8 cellular contexts compared by ENCODE assay signal in the genomic region with DNA sequence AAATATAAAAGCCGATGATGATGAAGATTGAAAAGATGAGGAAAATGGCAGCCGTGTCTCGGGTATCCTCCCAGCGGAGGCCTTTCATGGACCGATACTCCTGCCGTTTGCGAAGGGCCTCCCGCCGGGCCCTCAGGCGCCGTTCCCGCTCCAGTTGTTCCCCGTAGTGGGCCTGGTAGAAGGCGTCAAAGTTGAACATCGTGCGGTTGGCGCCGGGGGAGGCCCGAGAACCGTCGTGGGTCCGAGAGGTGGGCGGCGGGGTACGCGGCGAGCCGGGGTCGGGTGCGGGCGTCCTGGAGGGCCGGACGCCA. TPM values are rescaled to one million over a fixed set of nuclear protein-coding genes. Genes with fewer than 3 reads are reported as not detected.
DNase-seq lines count a peak whose midpoint lies in the region; ATAC-seq, FAIRE-seq and TF ChIP-seq lines count a peak whose summit lies in the region.

No MANE protein-coding gene starts in this region.

- DNase-seq in Calu3: no peak
- DNase-seq in bronchial epithelial cell (ENCODE audit: low read depth): no peak
- peak in 1 of 3 donors; percentile 44 for DNase-seq in mucosa of descending colon
- DNase-seq in NCI-H1092 treated with DMSO at 0.1 percent for 48 hours (lab: John Stamatoyannopoulos, UW): no peak
- no peak for DNase-seq in NCI-H187 (lab: John Stamatoyannopoulos, UW)
- DNase-seq in foreskin melanocyte: no peak

- FAIRE-seq in bronchial epithelial cell (lab: Jason Lieb, UNC): no peak

- peak overlapping the region; percentile 97 for H3K4me3 ChIP-seq in bronchial epithelial cell (ENCODE audit: low read depth, low read length)
- H3K4me3 ChIP-seq in mucosa of descending colon: peak overlapping the region; percentile 82

- H3K9me3 Mint-ChIP-seq in Calu3 (ENCODE audit: low read depth, unreplicated experiment): no peaks in the 10 kb centered on the region

- H3K27ac Mint-ChIP-seq in Calu3 (ENCODE audit: unreplicated experiment): peak overlapping the region; percentile 90

- peak; percentile 8 for ATAC-seq in HG03457 (IDR thresholded peaks at IDR 0.05; ENCODE audit: unreplicated experiment)
- ATAC-seq in mucosa of descending colon: peak; percentile 6
- no peak for ATAC-seq in HG03520 (IDR thresholded peaks at IDR 0.05; ENCODE audit: unreplicated experiment)

- H3K36me3 ChIP-seq in bronchial epithelial cell (ENCODE audit: control insufficient read depth, insufficient read depth, low read length) (peaks cover 11% of the 10 kb centered on the region), mucosa of descending colon (ENCODE audit: low read depth) (no peaks in the 10 kb centered on the region)

- no peak for TF ChIP-seq CTCF in Calu3 (IDR thresholded peaks at IDR 0.05; ENCODE audit: unreplicated experiment)
- no peak for TF ChIP-seq CTCF in bronchial epithelial cell (IDR thresholded peaks at IDR 0.05; ENCODE audit: insufficient read depth, low read length, severe bottlenecking)
- no peak for TF ChIP-seq CTCF in mucosa of descending colon (IDR thresholded peaks at IDR 0.05)

- no TSS peak for BruUV-seq in Calu3 (replicated peaks; lab: Mats Ljungman, UMichigan)

- no peaks in the 10 kb centered on the region for H3K27me3 Mint-ChIP-seq in Calu3 (ENCODE audit: unreplicated experiment)

- peak overlapping the region; percentile 94 for H3K4me3 Mint-ChIP-seq in Calu3 (ENCODE audit: low read depth, unreplicated experiment)

- peaks cover 34% of the 10 kb centered on the region for H3K36me3 Mint-ChIP-seq in Calu3 (ENCODE audit: insufficient read depth, unreplicated experiment)

- no peaks in the 10 kb centered on the region for H3K27me3 ChIP-seq in bronchial epithelial cell (ENCODE audit: control insufficient read depth, insufficient read depth, low read length)

- H3K4me1 Mint-ChIP-seq in Calu3 (ENCODE audit: low read depth, unreplicated experiment): peaks cover 10% of the 10 kb centered on the region

- CTCF ChIA-PET in Calu3 (lab: Charles Lee): no interaction called here

- no peaks in the 10 kb centered on the region for H3K9me3 ChIP-seq in mucosa of descending colon

- H3K4me1 ChIP-seq in mucosa of descending colon (ENCODE audit: low read depth): peaks cover 26% of the 10 kb centered on the region

- intact Hi-C loops in Calu3 (cut with micrococcal nuclease; ENCODE audit: unreplicated experiment): no loop called here
- intact Hi-C loops in mucosa of descending colon (cut with DNase I, micrococcal nuclease): no loop called here

RNA-seq across cellular contexts. Expression of a gene that starts 0.6 kb away (rescaled TPM):
- total RNA-seq in Calu3 (2022) (10.1 and 10.5 TPM in 2 replicates), bronchial epithelial cell (0.79 and 1.2 TPM in 2 replicates), mucosa of descending colon (10 to 100 TPM in 2 of 3 donors, 1 to 10 TPM in 1; 8.7 to 10.5 (median 10.2) TPM)

RNA-seq across cellular contexts. Expression of a gene that starts 0.7 kb away (rescaled TPM):
- 73.5 and 75.8 TPM in 2 replicates for total RNA-seq in Calu3 (2022)
- 97.9 and 104 TPM in 2 replicates for total RNA-seq in bronchial epithelial cell
- total RNA-seq in mucosa of descending colon: 10 to 100 TPM; 38.4 to 61.2 (median 43.0) TPM

RNA-seq across cellular contexts. Expression of a gene that starts 15.1 kb away (rescaled TPM):
- 0.94 and 1.3 TPM in 2 replicates for total RNA-seq in Calu3 (2022)
- total RNA-seq in bronchial epithelial cell: 1.0 and 2.4 TPM in 2 replicates
- 1 to 10 TPM in 1 of 3 donors, under 1 TPM in 1, not detected in 1; 0.48 to 3.3 TPM for total RNA-seq in mucosa of descending colon

RNA-seq across cellular contexts. Expression of a gene that starts 36.8 kb away (rescaled TPM):
- total RNA-seq in Calu3 (2022) (26.1 and 26.2 TPM in 2 replicates), bronchial epithelial cell (7.3 and 12.4 TPM in 2 replicates), mucosa of descending colon (10 to 100 TPM in 1 of 3 donors, 1 to 10 TPM in 2; 5.2 to 23.9 (median 6.1) TPM)

RNA-seq across cellular contexts. Expression of a gene that starts 55.9 kb away (rescaled TPM):
- total RNA-seq in Calu3 (2022) (67.7 and 85.2 TPM in 2 replicates), bronchial epithelial cell (6.5 and 7.1 TPM in 2 replicates), mucosa of descending colon (100 to 1,000 TPM in 1 of 3 donors, 10 to 100 TPM in 2; 55.3 to 115 (median 97.3) TPM)
